Comparison of ENCODE assay signal across 19 cellular contexts in genomic region chr2:68245066-68245465, GRCh38. TPM values are rescaled to one million over a fixed set of nuclear protein-coding genes. Genes with fewer than 3 reads are reported as not detected.
DNase-seq lines count a peak whose midpoint lies in the region; ATAC-seq, FAIRE-seq and TF ChIP-seq lines count a peak whose summit lies in the region.
"Had no signal": no experiment of that assay in that cellular context is flagged by ENCODE, and none has a peak within 500 bp of the region (broad histone marks: within the 10 kb centered on the region; RNA-seq: fewer than 3 reads in every experiment).

No MANE protein-coding gene starts in this region.

- intact Hi-C loops in HepG2 (cut with micrococcal nuclease; ENCODE audit: unreplicated experiment): no loop called here
- intact Hi-C loops in right lobe of liver (cut with DNase I): no loop called here

- no peak overlapping the region for H3K27ac ChIP-seq in HepG2 (ENCODE audit: extremely low read length, insufficient read depth, low read length)
- no peak overlapping the region for H3K27ac ChIP-seq in right lobe of liver
- peak overlapping the region; percentile 28; the same call in 1 of the 2 replicates for H3K27ac ChIP-seq in RWPE1
- no peak overlapping the region for H3K27ac ChIP-seq in trophoblast cell (ENCODE audit: low read depth, low read length)
- H3K27ac ChIP-seq: 22Rv1, A549 had no signal

- H3K4me2 ChIP-seq in HepG2 (ENCODE audit: low read depth, low read length): no peak overlapping the region
- no peak overlapping the region for H3K4me2 ChIP-seq in trophoblast cell (ENCODE audit: low read length)
- H3K4me2 ChIP-seq: A549 had no signal

- TF ChIP-seq EP300 in HepG2 (IDR thresholded peaks at IDR 0.05; ENCODE audit: low read depth in 2 of 2, low read length in 2 of 2): no peak
- TF ChIP-seq EP300 in HepG2 (CRISPR knock-in tag; IDR thresholded peaks at IDR 0.05; ENCODE audit: borderline replicate concordance): no peak

- H2BK5ac ChIP-seq in trophoblast cell (ENCODE audit: low read depth, low read length, poor library complexity): no peak overlapping the region

- POLR2A ChIA-PET in HepG2 (lab: Yijun Ruan, JAX) (interaction anchor here (1.3 kb wide), 1 partner anchor 20 kb away, joined by 3 read pairs; no protein-coding TSS in a partner anchor), RWPE1 (lab: Yijun Ruan, JAX; ENCODE audit: low non-redundant PET) (no interaction called here)

- in situ Hi-C loops in HepG2 (cut with HindIII; ENCODE audit: extremely low pct_ligation_motif_present, low pct_unique_long_range_greater_than_20kb): no loop called here

- no peak overlapping the region for H2BK12ac ChIP-seq in trophoblast cell (ENCODE audit: low read length)

- H2BK120ac ChIP-seq in trophoblast cell (ENCODE audit: insufficient read depth, low read length, poor library complexity): no peak overlapping the region

- H2AFZ ChIP-seq in HepG2 (ENCODE audit: low read length) (no peak overlapping the region), trophoblast cell (ENCODE audit: insufficient read depth, low read length, poor library complexity) (no peak overlapping the region)

- no peaks in the 10 kb centered on the region for H3K27me3 ChIP-seq in HepG2 (ENCODE audit: control insufficient read depth in 1 of 2, insufficient read depth in 2 of 2, low read length in 2 of 2)
- no peaks in the 10 kb centered on the region for H3K27me3 ChIP-seq in right lobe of liver
- no peaks in the 10 kb centered on the region for H3K27me3 ChIP-seq in trophoblast cell (ENCODE audit: insufficient read depth, low read length)

- no peak for TF ChIP-seq RAD21 in HepG2 (CRISPR knock-in tag; IDR thresholded peaks at IDR 0.05)

- H3K9me3 ChIP-seq in HepG2 (ENCODE audit: low read length): no peaks in the 10 kb centered on the region
- H3K9me3 ChIP-seq in right lobe of liver: no peaks in the 10 kb centered on the region
- H3K9me3 ChIP-seq in trophoblast cell (ENCODE audit: insufficient read depth, low read depth, low read length): no peaks in the 10 kb centered on the region
- H3K9me3 ChIP-seq: A549, Caco-2 had no signal

- no TSS peak for BruUV-seq in HepG2 (replicated peaks; lab: Mats Ljungman, UMichigan)

- H4K20me1 ChIP-seq in HepG2 (ENCODE audit: insufficient read depth, low read length): peaks cover 75% of the 10 kb centered on the region

- H3K18ac ChIP-seq in trophoblast cell (ENCODE audit: low read length): no peak overlapping the region

- H3K14ac ChIP-seq in trophoblast cell (ENCODE audit: low read length): no peak overlapping the region

- no peak overlapping the region for H2AK5ac ChIP-seq in trophoblast cell (ENCODE audit: low read length)

- FAIRE-seq in HepG2 (lab: Jason Lieb, UNC): no peak
- FAIRE-seq: A549, D721Med, GM12891, GM19239, H1 had no signal

- no peaks in the 10 kb centered on the region for H3K79me1 ChIP-seq in trophoblast cell (ENCODE audit: low read length)

- DNase-seq in HepG2 (ENCODE audit: low spot score) (no peak), right lobe of liver (no peak), RWPE1 (ENCODE audit: low spot score) (no peak), trophoblast cell (no peak), COR-L47 (lab: John Stamatoyannopoulos, UW) (no peak), activated gamma-delta T cell (lab: John Stamatoyannopoulos, UW) (no peak)
- DNase-seq in activated CD8-positive, alpha-beta memory T cell treated with anti-CD3 and anti-CD28 coated beads, Interleukin-2, amount 50 U/mL, for 4 hours: no peak
- DNase-seq: AML-193; C1 segment of cervical spinal cord; Caco-2; CD4-positive, CD25-positive, alpha-beta regulatory T cell; CD8-positive, alpha-beta memory T cell; H9 had no signal

- TF ChIP-seq POLR2A in HepG2 (IDR thresholded peaks at IDR 0.05; ENCODE audit: insufficient read depth in 1 of 2, low read depth in 2 of 2, low read length in 2 of 2): no peak
- TF ChIP-seq POLR2A in right lobe of liver (IDR thresholded peaks at IDR 0.05): no peak

- peaks cover 100% of the 10 kb centered on the region for H3K79me2 ChIP-seq in HepG2 (ENCODE audit: insufficient read depth, low read length)
- peaks cover 23% of the 10 kb centered on the region for H3K79me2 ChIP-seq in trophoblast cell (ENCODE audit: control insufficient read depth, insufficient read depth, low read length, poor library complexity)

- 96% methylated on average over 4 of the region's 4 CpGs for WGBS in HepG2 (ENCODE audit: low lambda C conversion rate)
- 100% methylated on average over 3 of the region's 4 CpGs for WGBS in right lobe of liver (ENCODE audit: insufficient coverage, low coverage, low lambda C conversion rate, missing lambda C conversion rate)
- WGBS in trophoblast cell (ENCODE audit: extremely low coverage, insufficient coverage, insufficient read length): no CpG with 5 or more reads among the region's 4 CpGs

- H3K4ac ChIP-seq in trophoblast cell (ENCODE audit: low read depth, low read length): peak overlapping the region; percentile 97

- TF ChIP-seq CTCF in HepG2 (CRISPR knock-in tag; IDR thresholded peaks at IDR 0.05) (no peak), right lobe of liver (IDR thresholded peaks at IDR 0.05) (no peak), RWPE1 (conservative IDR thresholded peaks at IDR 0.05; ENCODE audit: low read depth) (no peak)

- ATAC-seq in HepG2 (no peak), right lobe of liver (no peak)

- peaks cover 63% of the 10 kb centered on the region for H3K4me1 ChIP-seq in HepG2 (ENCODE audit: insufficient read depth, low read length)
- peaks cover 0 to 40% (median 18%) of the 10 kb centered on the region in 4 donors for H3K4me1 ChIP-seq in right lobe of liver
- peaks cover 3 to 5% of the 10 kb centered on the region in 2 experiments for H3K4me1 ChIP-seq in trophoblast cell (ENCODE audit: control insufficient read depth in 1 of 2, insufficient read depth in 2 of 2, low read length in 2 of 2)

- H3K36me3 ChIP-seq in HepG2 (replicated peaks in 1 of 2; ENCODE audit: control insufficient read depth in 1 of 2, insufficient read depth in 2 of 2, low read length in 2 of 2) (peaks cover 0 to 11% of the 10 kb centered on the region in 2 experiments; a peak in 3 of 5 replicates), right lobe of liver (no peaks in the 10 kb centered on the region), trophoblast cell (ENCODE audit: control insufficient read depth in 1 of 2, insufficient read depth in 2 of 2, low read length in 2 of 2) (peaks cover 3 to 4% of the 10 kb centered on the region in 2 experiments)

- no peak overlapping the region for H4K91ac ChIP-seq in trophoblast cell (ENCODE audit: low read depth, low read length)

- H3K4me3 ChIP-seq in HepG2 (replicated peaks in 1 of 3; ENCODE audit: insufficient read depth in 1 of 3, low read depth in 2 of 3, low read length in 3 of 3): no peak overlapping the region
- H3K4me3 ChIP-seq in right lobe of liver: no peak overlapping the region
- H3K4me3 ChIP-seq in trophoblast cell (ENCODE audit: low read depth, low read length): no peak overlapping the region
- H3K4me3 ChIP-seq: A549 had no signal

- no peak overlapping the region for H4K8ac ChIP-seq in trophoblast cell (ENCODE audit: low read depth, low read length)

- no peak overlapping the region for H3K9ac ChIP-seq in HepG2 (ENCODE audit: insufficient read depth, low read depth, low read length)
- H3K9ac ChIP-seq in trophoblast cell (ENCODE audit: low read length): no peak overlapping the region

- CTCF ChIA-PET in HepG2 (lab: Yijun Ruan, JAX; ENCODE audit: low intra/inter-chr PET ratio, low total read pairs): no interaction called here
- CTCF ChIA-PET in RWPE1 (lab: Yijun Ruan, JAX): interaction anchor here (0.6 to 0.7 kb wide), 3 partner anchors 12 to 1445 kb away, joined by 3 to 5 read pairs (median 4); no protein-coding TSS in a partner anchor

- H3K23ac ChIP-seq in trophoblast cell (ENCODE audit: low read length): no peak overlapping the region

- peak overlapping the region; percentile 54 for H4K12ac ChIP-seq in trophoblast cell (ENCODE audit: low read depth, low read length)

RNA-seq across cellular contexts. Expression of gene PPP3R1, which starts 7.3 kb away (rescaled TPM):
- 25.7 and 42.3 TPM in 2 replicates for total RNA-seq in HepG2 (2016; rRNA removed; fragmentation: Illumina TruSeq; extraction: Trizol)
- 8.3 and 8.5 TPM in 2 replicates for total RNA-seq in HepG2 (2016; cell fraction: cytosol; rRNA removed; fragmentation: Illumina TruSeq; extraction: Trizol; ENCODE audit: low read depth)
- total RNA-seq in HepG2 (2016; cell fraction: insoluble cytoplasmic fraction; rRNA removed; fragmentation: Illumina TruSeq; extraction: Trizol): 27.2 and 43.7 TPM in 2 replicates
- total RNA-seq in HepG2 (2016; cell fraction: membrane; rRNA removed; fragmentation: Illumina TruSeq; extraction: Trizol): 28.3 and 35.0 TPM in 2 replicates
- total RNA-seq in HepG2 (2016; cell fraction: nucleus; rRNA removed; fragmentation: Illumina TruSeq; extraction: Trizol): 26.7 and 28.8 TPM in 2 replicates
- polyA plus RNA-seq in HepG2 (2011; rRNA removed): 10.5 and 11.6 TPM in 2 replicates
- 4.7 and 9.2 TPM in 2 replicates for polyA plus RNA-seq in HepG2 (2011; cell fraction: cytosol; rRNA removed)
- 4.5 and 5.9 TPM in 2 replicates for polyA plus RNA-seq in HepG2 (2011; cell fraction: nucleus; rRNA removed)
- polyA plus RNA-seq in HepG2 (2012): 45.6 and 57.9 TPM in 2 replicates
- polyA plus RNA-seq in HepG2 (2016; cell fraction: cytosol; fragmentation: Illumina TruSeq; extraction: Trizol; ENCODE audit: low read depth): 4.1 and 4.4 TPM in 2 replicates
- 62.1 and 62.9 TPM in 2 replicates for polyA plus RNA-seq in HepG2 (2016; cell fraction: insoluble cytoplasmic fraction; fragmentation: Illumina TruSeq; extraction: Trizol; ENCODE audit: low read depth)
- polyA plus RNA-seq in HepG2 (2016; cell fraction: membrane; fragmentation: Illumina TruSeq; extraction: Trizol; ENCODE audit: low read depth): 17.2 and 17.6 TPM in 2 replicates
- polyA plus RNA-seq in HepG2 (2016; cell fraction: nucleus; fragmentation: Illumina TruSeq; extraction: Trizol; ENCODE audit: insufficient read depth, low read depth): 41.0 and 41.7 TPM in 2 replicates
- polyA minus RNA-seq in HepG2 (2011; rRNA and poly(A)+ RNA removed; ENCODE audit: low replicate concordance): 6.3 and 10.2 TPM in 2 replicates
- 29.7 and 31.3 TPM in 2 replicates for polyA minus RNA-seq in HepG2 (2011; cell fraction: cytosol; rRNA and poly(A)+ RNA removed)
- polyA minus RNA-seq in HepG2 (2011; cell fraction: nucleus; rRNA and poly(A)+ RNA removed): 20.0 and 21.9 TPM in 2 replicates
- total RNA-seq in right lobe of liver: 10 to 100 TPM; 21.0 to 37.9 (median 27.2) TPM
- 42.2 and 43.4 TPM in 2 replicates for polyA plus RNA-seq in trophoblast cell (2013)
